15 cellular contexts compared by ENCODE assay signal in genomic region chr16:11390573-11391495, GRCh38. TPM values are rescaled to one million over a fixed set of nuclear protein-coding genes. Genes with fewer than 3 reads are reported as not detected.
DNase-seq lines count a peak whose midpoint lies in the region; ATAC-seq and TF ChIP-seq lines count a peak whose summit lies in the region.
"Had no signal": no experiment of that assay in that cellular context is flagged by ENCODE, and none has a peak within 500 bp of the region (broad histone marks: within the 10 kb centered on the region; RNA-seq: fewer than 3 reads in every experiment).

No MANE protein-coding gene starts in this region.

- no peak for ATAC-seq in Right ventricle myocardium inferior
- ATAC-seq in heart right ventricle = no peak
- ATAC-seq in esophagus mucosa = peak; percentile 41
- no peak for ATAC-seq in activated CD8-positive, alpha-beta T cell treated with anti-CD3 and anti-CD28 coated beads for 36 hours
- ATAC-seq in HG02973 (IDR thresholded peaks at IDR 0.05; ENCODE audit: unreplicated experiment) = no peak

- CTCF ChIA-PET in activated CD8-positive, alpha-beta T cell treated with anti-CD3 and anti-CD28 coated beads for 36 hours (lab: Charles Lee) = interaction anchor here (0.7 to 2.3 kb wide), 3 partner anchors 19 to 436 kb away, joined by 3 to 6 read pairs (median 3); no protein-coding TSS in a partner anchor

- no peaks in the 10 kb centered on the region for H3K4me1 Mint-ChIP-seq in activated CD8-positive, alpha-beta T cell treated with anti-CD3 and anti-CD28 coated beads for 36 hours (ENCODE audit: low read depth)

- no peaks in the 10 kb centered on the region for H3K36me3 ChIP-seq in heart right ventricle
- no peaks in the 10 kb centered on the region for H3K36me3 ChIP-seq in spleen
- H3K36me3 ChIP-seq: SJCRH30 had no signal

- 74 to 77% methylated on average over 15 of the region's 15 CpGs for WGBS in heart right ventricle, 2 donors
- 77 to 89% (median 82%) methylated on average over 10 to 15 of the region's 15 CpGs for WGBS in spleen, 5 donors

- peaks cover 0 to 7% (median 0%) of the 10 kb centered on the region in 9 donors for H3K4me1 ChIP-seq in heart right ventricle
- peaks cover 0 to 14% (median 3%) of the 10 kb centered on the region in 6 donors for H3K4me1 ChIP-seq in spleen
- H3K4me1 ChIP-seq: SJCRH30 had no signal

- TF ChIP-seq POLR2A in spleen (IDR thresholded peaks at IDR 0.05) = no peak

- H3K9me3 ChIP-seq in heart right ventricle = no peaks in the 10 kb centered on the region
- no peaks in the 10 kb centered on the region for H3K9me3 ChIP-seq in spleen
- H3K9me3 ChIP-seq: SJCRH30 had no signal

- H3K27ac Mint-ChIP-seq in activated CD8-positive, alpha-beta T cell treated with anti-CD3 and anti-CD28 coated beads for 36 hours = no peak overlapping the region
- H3K27ac Mint-ChIP-seq: activated T-cell treated with anti-CD3 and anti-CD28 coated beads, Interleukin-2, amount 50 U/mL, for 24 hours had no signal

- no peaks in the 10 kb centered on the region for H3K36me3 Mint-ChIP-seq in activated CD8-positive, alpha-beta T cell treated with anti-CD3 and anti-CD28 coated beads for 36 hours (ENCODE audit: low read depth)

- peak; percentile 40 for DNase-seq in Right ventricle myocardium inferior (ENCODE audit: missing footprints)
- no peak for DNase-seq in heart right ventricle
- peak; percentile 26 for DNase-seq in NCI-H2171 (lab: John Stamatoyannopoulos, UW)
- DNase-seq in spleen = peak; percentile 38
- no peak for DNase-seq in NCI-H2196 (lab: John Stamatoyannopoulos, UW; ENCODE audit: unreplicated experiment)
- DNase-seq in activated CD8-positive, alpha-beta T cell treated with anti-CD3 and anti-CD28 coated beads for 36 hours = no peak
- DNase-seq: activated T-cell treated with anti-CD3 and anti-CD28 coated beads, Interleukin-2, amount 50 U/mL, for 24 hours; anterior cingulate cortex; effector CD8-positive, alpha-beta T cell; KBM-7; occipital lobe; SJCRH30; stimulated activated CD8-positive, alpha-beta memory T cell treated with anti-CD3 and anti-CD28 coated beads, Interleukin-4, amount 100 ng/mL, for 48 hours had no signal

- H3K27me3 Mint-ChIP-seq in activated CD8-positive, alpha-beta T cell treated with anti-CD3 and anti-CD28 coated beads for 36 hours = no peaks in the 10 kb centered on the region
- H3K27me3 Mint-ChIP-seq: activated T-cell treated with anti-CD3 and anti-CD28 coated beads, Interleukin-2, amount 50 U/mL, for 24 hours had no signal

- intact Hi-C loops in Right ventricle myocardium inferior (cut with DNase I) = no loop called here
- intact Hi-C loops in heart right ventricle (cut with DNase I) = loop anchor here in 8 of 10 donors (10.0 kb wide), 3 partner anchors 324 to 674 kb away; no protein-coding TSS in a partner anchor
- intact Hi-C loops in spleen (cut with DNase I; ENCODE audit: low total_unique reads) = no loop called here
- intact Hi-C loops in activated CD8-positive, alpha-beta T cell treated with anti-CD3 and anti-CD28 coated beads for 36 hours (cut with micrococcal nuclease) = loop anchor here (10.0 kb wide), 1 partner anchor 324 kb away; no protein-coding TSS in a partner anchor

- TF ChIP-seq CTCF in heart right ventricle (IDR thresholded peaks at IDR 0.05) (no peak), spleen (IDR thresholded peaks at IDR 0.05 in 8 of 11, conservative IDR thresholded peaks at IDR 0.05 in 3 of 11) (no peak)
- no peak for TF ChIP-seq CTCF in activated CD8-positive, alpha-beta T cell treated with anti-CD3 and anti-CD28 coated beads for 36 hours (IDR thresholded peaks at IDR 0.05)

- H3K4me3 Mint-ChIP-seq in activated CD8-positive, alpha-beta T cell treated with anti-CD3 and anti-CD28 coated beads for 36 hours = no peak overlapping the region
- H3K4me3 Mint-ChIP-seq: activated T-cell treated with anti-CD3 and anti-CD28 coated beads, Interleukin-2, amount 50 U/mL, for 24 hours had no signal

- H3K9me3 Mint-ChIP-seq in activated CD8-positive, alpha-beta T cell treated with anti-CD3 and anti-CD28 coated beads for 36 hours = no peaks in the 10 kb centered on the region
- H3K9me3 Mint-ChIP-seq: activated T-cell treated with anti-CD3 and anti-CD28 coated beads, Interleukin-2, amount 50 U/mL, for 24 hours had no signal

- H3K4me3 ChIP-seq in heart right ventricle (no peak overlapping the region), spleen (no peak overlapping the region)
- H3K4me3 ChIP-seq: SJCRH30 had no signal

- peaks cover 0 to 8% (median 0%) of the 10 kb centered on the region in 7 donors for H3K27me3 ChIP-seq in heart right ventricle
- H3K27me3 ChIP-seq in spleen (replicated peaks in 1 of 7) = peaks cover 0 to 11% (median 0%) of the 10 kb centered on the region in 7 donors
- H3K27me3 ChIP-seq: SJCRH30 had no signal

- POLR2A ChIA-PET in activated CD8-positive, alpha-beta T cell treated with anti-CD3 and anti-CD28 coated beads for 36 hours (lab: Charles Lee) = interaction anchor here (1.0 kb wide), 1 partner anchor 9 kb away, joined by 3 read pairs; no protein-coding TSS in a partner anchor

- H3K27ac ChIP-seq in heart right ventricle (no peak overlapping the region), spleen (no peak overlapping the region)
- H3K27ac ChIP-seq: SJCRH30 had no signal

RNA-seq across cellular contexts. Expression of gene RMI2, which starts 45.6 kb away (rescaled TPM):
- total RNA-seq in Right ventricle myocardium inferior = 0.76 TPM
- total RNA-seq in heart right ventricle = 1 to 10 TPM in 7 of 10 donors, under 1 TPM in 3; 0.22 to 3.8 (median 1.5) TPM
- under 1 TPM; 0.22 to 0.78 TPM for polyA plus RNA-seq in heart right ventricle
- 11.0 TPM for total RNA-seq in esophagus mucosa
- total RNA-seq in spleen = 1 to 10 TPM; 2.4 to 5.7 (median 3.7) TPM
- polyA plus RNA-seq in spleen = 10 to 100 TPM in 1 of 3 donors, 1 to 10 TPM in 2; 4.4 to 23.6 (median 5.8) TPM
- 10 to 100 TPM; 53.1 to 57.7 TPM for total RNA-seq in activated CD8-positive, alpha-beta T cell treated with anti-CD3 and anti-CD28 coated beads for 36 hours

Comparison
In these comparisons a context has a peak if more than half of its experiments do, and no peak if none do; other contexts are left out.
1. DNase-seq: peak in Right ventricle myocardium inferior (single experiment), NCI-H2171 (single experiment) and spleen (single experiment); none in heart right ventricle (0 of 2), NCI-H2196 (single experiment) and activated CD8-positive, alpha-beta T cell treated with anti-CD3 and anti-CD28 coated beads for 36 hours (single experiment).
2. intact Hi-C loops: an anchor here in heart right ventricle (10.0 kb wide) and activated CD8-positive, alpha-beta T cell treated with anti-CD3 and anti-CD28 coated beads for 36 hours (10.0 kb wide); none called in Right ventricle myocardium inferior and spleen.